In the genomic region with DNA sequence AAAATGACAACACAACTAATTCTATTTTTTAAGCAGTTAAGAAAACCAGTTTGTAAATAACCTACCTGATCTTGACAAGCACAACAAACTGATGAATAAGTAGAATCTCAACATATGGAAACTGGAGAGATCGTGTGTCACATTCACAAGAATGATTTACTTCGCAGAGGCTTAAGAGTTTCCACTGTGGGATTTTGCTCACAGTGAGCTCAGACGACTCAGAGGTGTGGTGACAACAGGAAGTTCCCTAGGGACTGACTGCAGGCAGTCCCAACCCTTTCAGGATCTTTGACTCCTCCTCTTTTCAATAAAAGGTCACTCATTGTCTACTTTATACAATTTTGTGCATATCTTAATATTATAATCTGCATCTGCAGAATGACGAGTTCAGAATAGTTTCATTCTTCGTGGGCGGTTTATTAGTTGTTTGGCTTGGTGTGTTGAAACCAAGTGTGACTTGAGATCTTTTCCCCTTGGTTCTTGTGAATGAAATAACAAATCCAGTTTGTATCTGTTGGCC, we compare ENCODE assay signal across 1 cellular context.
A peak's percentile ranks its signal among the peaks of the same experiment; 100 is the strongest.
TF ChIP-seq lines count a peak whose summit lies in the region.

Gene LIPH (minus strand): TSS at position 231 of the 520 bp plus-strand sequence. CDS start 117 bp downstream, at position 114.

TF ChIP-seq in K562, 482 proteins besides CTCF, POLR2A, EP300 and RAD21 (continued from another document):
- TF ChIP-seq FOXP4 (CRISPR knock-in tag; IDR thresholded peaks at IDR 0.05; ENCODE audit: borderline replicate concordance) = no peak
- TF ChIP-seq, protein P1, sequence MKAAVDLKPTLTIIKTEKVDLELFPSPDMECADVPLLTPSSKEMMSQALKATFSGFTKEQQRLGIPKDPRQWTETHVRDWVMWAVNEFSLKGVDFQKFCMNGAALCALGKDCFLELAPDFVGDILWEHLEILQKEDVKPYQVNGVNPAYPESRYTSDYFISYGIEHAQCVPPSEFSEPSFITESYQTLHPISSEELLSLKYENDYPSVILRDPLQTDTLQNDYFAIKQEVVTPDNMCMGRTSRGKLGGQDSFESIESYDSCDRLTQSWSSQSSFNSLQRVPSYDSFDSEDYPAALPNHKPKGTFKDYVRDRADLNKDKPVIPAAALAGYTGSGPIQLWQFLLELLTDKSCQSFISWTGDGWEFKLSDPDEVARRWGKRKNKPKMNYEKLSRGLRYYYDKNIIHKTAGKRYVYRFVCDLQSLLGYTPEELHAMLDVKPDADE (conservative IDR thresholded peaks at IDR 0.05; ENCODE audit: control insufficient read depth, low read depth, low read length) = no peak
- no peak for TF ChIP-seq MBD2 (IDR thresholded peaks at IDR 0.05; ENCODE audit: borderline replicate concordance, low read depth)
- peak; percentile 54; the same call in 1 of the 2 replicates for TF ChIP-seq ZBTB40 (IDR thresholded peaks at IDR 0.05)
- TF ChIP-seq ZBTB40 (CRISPR knock-in tag; IDR thresholded peaks at IDR 0.05) = no peak
- TF ChIP-seq FOSL1 (tag; conservative IDR thresholded peaks at IDR 0.05) = peak; percentile 32; the same call in 1 of the 2 replicates
- 0 out of 2 replicates have a peak, but pooled peaks have one; percentile 36 for TF ChIP-seq ETV1 (tag; conservative IDR thresholded peaks at IDR 0.05; ENCODE audit: low read depth)
- TF ChIP-seq ZNF785 (CRISPR knock-in tag; IDR thresholded peaks at IDR 0.05) = no peak
- no peak for TF ChIP-seq NCOA1 (IDR thresholded peaks at IDR 0.05; ENCODE audit: low read depth)
- 0 out of 4 replicates have a peak, but pooled peaks of 1 of the 2 experiments have one; percentile 31 for TF ChIP-seq MNT (conservative IDR thresholded peaks at IDR 0.05)
- TF ChIP-seq NFE2L1 (tag; IDR thresholded peaks at IDR 0.05; ENCODE audit: borderline replicate concordance, low read depth) = no peak
- TF ChIP-seq SMAD4 (CRISPR knock-in tag; conservative IDR thresholded peaks at IDR 0.05) = 0 out of 2 replicates have a peak, but pooled peaks have one; percentile 33
- TF ChIP-seq MAFK (IDR thresholded peaks at IDR 0.05; ENCODE audit: low read length) = 0 out of 2 replicates have a peak, but pooled peaks have one; percentile 26
- TF ChIP-seq, protein P2, sequence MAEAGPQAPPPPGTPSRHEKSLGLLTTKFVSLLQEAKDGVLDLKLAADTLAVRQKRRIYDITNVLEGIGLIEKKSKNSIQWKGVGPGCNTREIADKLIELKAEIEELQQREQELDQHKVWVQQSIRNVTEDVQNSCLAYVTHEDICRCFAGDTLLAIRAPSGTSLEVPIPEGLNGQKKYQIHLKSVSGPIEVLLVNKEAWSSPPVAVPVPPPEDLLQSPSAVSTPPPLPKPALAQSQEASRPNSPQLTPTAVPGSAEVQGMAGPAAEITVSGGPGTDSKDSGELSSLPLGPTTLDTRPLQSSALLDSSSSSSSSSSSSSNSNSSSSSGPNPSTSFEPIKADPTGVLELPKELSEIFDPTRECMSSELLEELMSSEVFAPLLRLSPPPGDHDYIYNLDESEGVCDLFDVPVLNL (CRISPR knock-in tag; IDR thresholded peaks at IDR 0.05; ENCODE audit: low read depth) = no peak
- 0 out of 2 replicates have a peak, but pooled peaks have one; percentile 17 for TF ChIP-seq RFX5 (IDR thresholded peaks at IDR 0.05; ENCODE audit: low read depth, low read length)
- TF ChIP-seq NR3C1 (CRISPR knock-in tag; IDR thresholded peaks at IDR 0.05) = no peak
- no peak for TF ChIP-seq HOMEZ (CRISPR knock-in tag; IDR thresholded peaks at IDR 0.05)
- TF ChIP-seq ZNF23 (CRISPR knock-in tag; IDR thresholded peaks at IDR 0.05) = no peak
- peak; percentile 64; the same call in 1 of the 2 replicates for TF ChIP-seq C11orf30 (IDR thresholded peaks at IDR 0.05; ENCODE audit: low read depth)
- no peak for TF ChIP-seq ATF6 (CRISPR knock-in tag; IDR thresholded peaks at IDR 0.05)
- TF ChIP-seq RBM17 (IDR thresholded peaks at IDR 0.05; ENCODE audit: borderline replicate concordance, low read depth, low read length) = no peak
- TF ChIP-seq ZFX (CRISPR knock-in tag; IDR thresholded peaks at IDR 0.05) = no peak
- TF ChIP-seq MEIS2 (IDR thresholded peaks at IDR 0.05; ENCODE audit: partially characterized antibody) = peak; percentile 93
- TF ChIP-seq, protein P3, sequence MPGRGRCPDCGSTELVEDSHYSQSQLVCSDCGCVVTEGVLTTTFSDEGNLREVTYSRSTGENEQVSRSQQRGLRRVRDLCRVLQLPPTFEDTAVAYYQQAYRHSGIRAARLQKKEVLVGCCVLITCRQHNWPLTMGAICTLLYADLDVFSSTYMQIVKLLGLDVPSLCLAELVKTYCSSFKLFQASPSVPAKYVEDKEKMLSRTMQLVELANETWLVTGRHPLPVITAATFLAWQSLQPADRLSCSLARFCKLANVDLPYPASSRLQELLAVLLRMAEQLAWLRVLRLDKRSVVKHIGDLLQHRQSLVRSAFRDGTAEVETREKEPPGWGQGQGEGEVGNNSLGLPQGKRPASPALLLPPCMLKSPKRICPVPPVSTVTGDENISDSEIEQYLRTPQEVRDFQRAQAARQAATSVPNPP (IDR thresholded peaks at IDR 0.05; ENCODE audit: borderline replicate concordance, insufficient read depth, insufficient read length) = no peak
- no peak for TF ChIP-seq CHD1 (IDR thresholded peaks at IDR 0.05; ENCODE audit: low read length)
